Comparison of ENCODE assay signal across 1 cellular context in genomic region chr20:51346686-51347485, GRCh38.
TF ChIP-seq lines count a peak whose summit lies in the region.

No MANE protein-coding gene starts in this region.

TF ChIP-seq in A549, 52 proteins besides CTCF, POLR2A, EP300 and RAD21 (continued from another document):
- TF ChIP-seq CEBPB (IDR thresholded peaks at IDR 0.05) (peak in 1 of 2 experiments; percentile 42; a peak in 1 of 4 replicates), KDM1A (IDR thresholded peaks at IDR 0.05; ENCODE audit: low read depth) (no peak), ZNF302 (CRISPR knock-in tag; IDR thresholded peaks at IDR 0.05) (no peak), ATOH8 (CRISPR knock-in tag; IDR thresholded peaks at IDR 0.05; ENCODE audit: low read depth) (peak; percentile 99), EHMT2 (IDR thresholded peaks at IDR 0.05; ENCODE audit: low read depth) (no peak), MYC (IDR thresholded peaks at IDR 0.05; ENCODE audit: borderline replicate concordance, low read length) (no peak), MAX (IDR thresholded peaks at IDR 0.05) (0 out of 2 replicates have a peak, but pooled peaks have one; percentile 61), BCL3 (IDR thresholded peaks at IDR 0.05) (peak; percentile 52; the same call in 1 of the 3 replicates), RARB (CRISPR knock-in tag; IDR thresholded peaks at IDR 0.05) (peak; percentile 50; the same call in 1 of the 2 replicates), NR3C1 (IDR thresholded peaks at IDR 0.05) (no peak), ELK1 (IDR thresholded peaks at IDR 0.05; ENCODE audit: low read depth, low read length) (no peak), RNF2 (IDR thresholded peaks at IDR 0.05; ENCODE audit: borderline replicate concordance, low read depth) (no peak), HOXA7 (CRISPR knock-in tag; IDR thresholded peaks at IDR 0.05) (peak; percentile 78; the same call in 1 of the 2 replicates), JUN (IDR thresholded peaks at IDR 0.05) (peak; percentile 36 to 62; a peak in 3 of 5 replicates), FOSL2 (IDR thresholded peaks at IDR 0.05) (0 out of 2 replicates have a peak, but pooled peaks have one; percentile 63), FOSL2 (CRISPR knock-in tag; IDR thresholded peaks at IDR 0.05) (peak; percentile 82)
